In the genomic region with DNA sequence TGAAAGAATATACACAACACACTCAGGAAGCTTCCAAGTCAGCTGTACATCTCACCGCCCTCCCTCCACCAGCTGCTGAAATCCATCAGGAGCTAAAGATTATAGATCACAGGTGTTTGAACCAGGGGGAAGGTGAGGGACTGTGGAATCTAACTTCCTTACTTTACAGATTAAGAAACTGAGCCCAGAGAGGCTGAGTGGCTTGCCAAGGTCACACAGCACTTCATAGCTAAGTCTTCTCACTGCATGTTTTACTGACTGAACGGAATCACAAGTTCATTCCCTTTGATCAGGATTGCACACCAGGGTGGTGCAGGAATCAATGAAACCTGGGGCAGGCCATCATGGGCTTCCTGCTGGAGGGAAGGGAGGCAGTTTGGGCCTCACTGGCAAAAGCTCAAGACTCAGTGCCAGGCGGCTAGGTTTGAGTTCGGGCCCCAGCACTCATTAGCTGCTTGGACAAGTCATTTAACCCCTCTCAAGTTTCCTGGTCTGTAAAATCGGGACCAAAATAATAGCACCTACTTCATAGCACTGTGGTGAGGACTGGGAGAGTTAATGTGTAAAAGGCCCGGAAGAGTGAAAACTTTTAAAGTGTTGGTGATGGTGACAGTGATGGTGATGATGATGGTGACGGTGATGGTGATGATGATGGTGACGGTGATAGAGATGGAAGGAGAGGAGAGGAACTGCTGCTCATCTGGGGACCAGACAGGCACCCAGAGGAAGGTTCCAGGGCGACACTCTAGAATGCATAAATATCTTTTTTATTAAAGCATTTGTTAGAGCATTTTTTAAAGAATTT, we compare ENCODE assay signal across 23 cellular contexts. TPM values are rescaled to one million over a fixed set of nuclear protein-coding genes. Genes with fewer than 3 reads are reported as not detected.
DNase-seq lines count a peak whose midpoint lies in the region; ATAC-seq, FAIRE-seq and TF ChIP-seq lines count a peak whose summit lies in the region.
"Had no signal": no experiment of that assay in that cellular context is flagged by ENCODE, and none has a peak within 500 bp of the region (broad histone marks: within the 10 kb centered on the region; RNA-seq: fewer than 3 reads in every experiment).

No MANE protein-coding gene starts in this region.

- no peaks in the 10 kb centered on the region for H3K27me3 ChIP-seq in CD8-positive, alpha-beta memory T cell (ENCODE audit: insufficient read depth, low read length, poor library complexity, severe bottlenecking)
- H3K27me3 ChIP-seq in HepG2 (ENCODE audit: control insufficient read depth in 1 of 2, insufficient read depth in 2 of 2, low read length in 2 of 2) (peaks cover 4 to 78% of the 10 kb centered on the region in 2 experiments; a peak in 4 of 5 replicates), prostate gland (replicated peaks; ENCODE audit: insufficient read depth) (no peaks in the 10 kb centered on the region)

- no TSS peak for BruUV-seq in HepG2 (replicated peaks; lab: Mats Ljungman, UMichigan)

- no peaks in the 10 kb centered on the region for H4K20me1 ChIP-seq in HepG2 (ENCODE audit: insufficient read depth, low read length)

- no peaks in the 10 kb centered on the region for H3K79me2 ChIP-seq in HepG2 (ENCODE audit: insufficient read depth, low read length)

- H3K9me3 Mint-ChIP-seq in activated CD4-positive, alpha-beta T cell treated with anti-CD3 and anti-CD28 coated beads, Interleukin-2, amount 10 ng/mL, durations not matched to agents 24 days and 14 days = no peaks in the 10 kb centered on the region
- no peaks in the 10 kb centered on the region for H3K9me3 Mint-ChIP-seq in CD8-positive, alpha-beta memory T cell
- H3K9me3 Mint-ChIP-seq in activated T-helper 1 cell treated with anti-CD3 and anti-CD28 coated beads, Interleukin-12 subunit alpha, Interleukin-12 subunit beta, Interleukin-2, Interleukin-4 antibody, amounts not matched to agents 30 ng/mL and 10 ng/mL and 1 ng/mL, durations not matched to agents 14 hours and 24 hours and 36 hours = no peaks in the 10 kb centered on the region
- H3K9me3 Mint-ChIP-seq: activated B cell treated with CpG ODN at 0.5 μM for 24 hours, brain had no signal

- no peak overlapping the region for H3K4me3 ChIP-seq in CD8-positive, alpha-beta memory T cell (ENCODE audit: low read length)
- H3K4me3 ChIP-seq in HepG2 (replicated peaks in 1 of 3; ENCODE audit: insufficient read depth in 1 of 3, low read depth in 2 of 3, low read length in 3 of 3) (no peak overlapping the region), prostate gland (no peak overlapping the region)
- H3K4me3 ChIP-seq: smooth muscle cell had no signal

- ATAC-seq in HepG2 = no peak

- TF ChIP-seq EP300 in HepG2 (IDR thresholded peaks at IDR 0.05; ENCODE audit: low read depth in 2 of 2, low read length in 2 of 2) = no peak
- no peak for TF ChIP-seq EP300 in HepG2 (CRISPR knock-in tag; IDR thresholded peaks at IDR 0.05; ENCODE audit: borderline replicate concordance)

- CTCF ChIA-PET in CD8-positive, alpha-beta memory T cell (lab: Charles Lee) = interaction anchor here (0.7 kb wide), 1 partner anchor 19 kb away, joined by 3 read pairs; no protein-coding TSS in a partner anchor
- CTCF ChIA-PET in HepG2 (lab: Yijun Ruan, JAX; ENCODE audit: low intra/inter-chr PET ratio, low total read pairs) = no interaction called here

- peaks cover 98% of the 10 kb centered on the region for H3K4me1 ChIP-seq in CD8-positive, alpha-beta memory T cell (ENCODE audit: insufficient read depth, low read length)
- H3K4me1 ChIP-seq in HepG2 (ENCODE audit: insufficient read depth, low read length) (no peaks in the 10 kb centered on the region), prostate gland (replicated peaks) (no peaks in the 10 kb centered on the region)

- no peak overlapping the region for H3K4me2 ChIP-seq in HepG2 (ENCODE audit: low read depth, low read length)
- H3K4me2 ChIP-seq: smooth muscle cell had no signal

- no peak for TF ChIP-seq RAD21 in HepG2 (CRISPR knock-in tag; IDR thresholded peaks at IDR 0.05)

- peak overlapping the region; percentile 90 for H3K27ac Mint-ChIP-seq in activated CD4-positive, alpha-beta T cell treated with anti-CD3 and anti-CD28 coated beads, Interleukin-2, amount 10 ng/mL, durations not matched to agents 24 days and 14 days
- H3K27ac Mint-ChIP-seq in CD8-positive, alpha-beta memory T cell = peak overlapping the region in 7 of 8 donors; percentile 73 to 97 (median 92)
- H3K27ac Mint-ChIP-seq in activated T-helper 1 cell treated with anti-CD3 and anti-CD28 coated beads, Interleukin-12 subunit alpha, Interleukin-12 subunit beta, Interleukin-2, Interleukin-4 antibody, amounts not matched to agents 30 ng/mL and 10 ng/mL and 1 ng/mL, durations not matched to agents 14 hours and 24 hours and 36 hours = peak overlapping the region; percentile 89
- H3K27ac Mint-ChIP-seq: activated B cell treated with CpG ODN at 0.5 μM for 24 hours, B cell had no signal

- H3K27me3 Mint-ChIP-seq in activated CD4-positive, alpha-beta T cell treated with anti-CD3 and anti-CD28 coated beads, Interleukin-2, amount 10 ng/mL, durations not matched to agents 24 days and 14 days = no peaks in the 10 kb centered on the region
- H3K27me3 Mint-ChIP-seq in CD8-positive, alpha-beta memory T cell = no peaks in the 10 kb centered on the region
- no peaks in the 10 kb centered on the region for H3K27me3 Mint-ChIP-seq in activated T-helper 1 cell treated with anti-CD3 and anti-CD28 coated beads, Interleukin-12 subunit alpha, Interleukin-12 subunit beta, Interleukin-2, Interleukin-4 antibody, amounts not matched to agents 30 ng/mL and 10 ng/mL and 1 ng/mL, durations not matched to agents 14 hours and 24 hours and 36 hours (ENCODE audit: insufficient read depth)
- H3K27me3 Mint-ChIP-seq: activated B cell treated with CpG ODN at 0.5 μM for 24 hours, B cell had no signal

- no peak overlapping the region for H3K9ac ChIP-seq in HepG2 (ENCODE audit: insufficient read depth, low read depth, low read length)

- DNase-seq in activated CD4-positive, alpha-beta T cell treated with anti-CD3 and anti-CD28 coated beads, Interleukin-2, amount 10 ng/mL, durations not matched to agents 24 days and 14 days = no peak
- DNase-seq in activated CD4-positive, alpha-beta T cell treated with anti-CD3 and anti-CD28 coated beads for 48 hours = no peak
- DNase-seq in CD8-positive, alpha-beta memory T cell = peak in 4 of 5 donors; percentile 16 to 66 (median 46)
- no peak for DNase-seq in activated T-helper 1 cell treated with anti-CD3 and anti-CD28 coated beads, Interleukin-12 subunit alpha, Interleukin-12 subunit beta, Interleukin-2, Interleukin-4 antibody, amounts not matched to agents 30 ng/mL and 10 ng/mL and 1 ng/mL, durations not matched to agents 14 hours and 24 hours and 36 hours (ENCODE audit: low spot score)
- DNase-seq in HepG2 (ENCODE audit: low spot score) (no peak), dedifferentiated amniotic fluid mesenchymal stem cell (ENCODE audit: extremely low spot score) (no peak), prostate gland (ENCODE audit: low spot score) (no peak)
- DNase-seq in stimulated activated CD4-positive, alpha-beta T cell treated with anti-CD3 and anti-CD28 coated beads, Interleukin-4, amount 100 ng/mL, for 1 hour = no peak
- DNase-seq: activated B cell treated with CpG ODN at 0.5 μM for 24 hours, KG1, mammary epithelial cell, MV-4-11, NCI-H1694, NCI-H2171 treated with DMSO at 0.1 percent for 48 hours, NCI-H524 treated with DMSO at 0.1 percent for 48 hours, trophoblast cell had no signal

- FAIRE-seq in HepG2 (lab: Jason Lieb, UNC) = no peak
- FAIRE-seq: colon had no signal

- in situ Hi-C loops in HepG2 (cut with HindIII; ENCODE audit: extremely low pct_ligation_motif_present, low pct_unique_long_range_greater_than_20kb) = no loop called here

- peaks cover 29% of the 10 kb centered on the region for H3K36me3 ChIP-seq in CD8-positive, alpha-beta memory T cell (ENCODE audit: insufficient read depth, low read length)
- H3K36me3 ChIP-seq in HepG2 (replicated peaks in 1 of 2; ENCODE audit: control insufficient read depth in 1 of 2, insufficient read depth in 2 of 2, low read length in 2 of 2) (no peaks in the 10 kb centered on the region), prostate gland (no peaks in the 10 kb centered on the region)

- H2AFZ ChIP-seq in HepG2 (ENCODE audit: low read length) = no peak overlapping the region

- H3K4me1 Mint-ChIP-seq in activated CD4-positive, alpha-beta T cell treated with anti-CD3 and anti-CD28 coated beads, Interleukin-2, amount 10 ng/mL, durations not matched to agents 24 days and 14 days = peaks cover 94% of the 10 kb centered on the region
- H3K4me1 Mint-ChIP-seq in CD8-positive, alpha-beta memory T cell = peaks cover 76 to 99% (median 98%) of the 10 kb centered on the region in 3 donors
- H3K4me1 Mint-ChIP-seq in activated T-helper 1 cell treated with anti-CD3 and anti-CD28 coated beads, Interleukin-12 subunit alpha, Interleukin-12 subunit beta, Interleukin-2, Interleukin-4 antibody, amounts not matched to agents 30 ng/mL and 10 ng/mL and 1 ng/mL, durations not matched to agents 14 hours and 24 hours and 36 hours (ENCODE audit: low read depth) = peaks cover 97% of the 10 kb centered on the region

- TF ChIP-seq CTCF in HepG2 (CRISPR knock-in tag; IDR thresholded peaks at IDR 0.05) = no peak
- no peak for TF ChIP-seq CTCF in prostate gland (IDR thresholded peaks at IDR 0.05)

- H3K27ac ChIP-seq in CD8-positive, alpha-beta memory T cell (ENCODE audit: low read depth, low read length) = peak overlapping the region; percentile 52
- no peak overlapping the region for H3K27ac ChIP-seq in HepG2 (ENCODE audit: extremely low read length, insufficient read depth, low read length)
- H3K27ac ChIP-seq in prostate gland = no peak overlapping the region

- WGBS in HepG2 (ENCODE audit: low lambda C conversion rate) = 29% methylated on average over 8 of the region's 9 CpGs
- WGBS in prostate gland = 87% methylated on average over 9 of the region's 9 CpGs

- no peak for TF ChIP-seq POLR2A in HepG2 (IDR thresholded peaks at IDR 0.05; ENCODE audit: insufficient read depth in 1 of 2, low read depth in 2 of 2, low read length in 2 of 2)
- TF ChIP-seq POLR2A in prostate gland (IDR thresholded peaks at IDR 0.05) = no peak

- H3K4me3 Mint-ChIP-seq in activated CD4-positive, alpha-beta T cell treated with anti-CD3 and anti-CD28 coated beads, Interleukin-2, amount 10 ng/mL, durations not matched to agents 24 days and 14 days = no peak overlapping the region
- peak overlapping the region in 6 of 7 donors; percentile 4 to 71 (median 40) for H3K4me3 Mint-ChIP-seq in CD8-positive, alpha-beta memory T cell
- peak overlapping the region; percentile 27 for H3K4me3 Mint-ChIP-seq in activated T-helper 1 cell treated with anti-CD3 and anti-CD28 coated beads, Interleukin-12 subunit alpha, Interleukin-12 subunit beta, Interleukin-2, Interleukin-4 antibody, amounts not matched to agents 30 ng/mL and 10 ng/mL and 1 ng/mL, durations not matched to agents 14 hours and 24 hours and 36 hours
- H3K4me3 Mint-ChIP-seq: activated B cell treated with CpG ODN at 0.5 μM for 24 hours, B cell, brain had no signal

- H3K36me3 Mint-ChIP-seq in activated CD4-positive, alpha-beta T cell treated with anti-CD3 and anti-CD28 coated beads, Interleukin-2, amount 10 ng/mL, durations not matched to agents 24 days and 14 days (ENCODE audit: low read depth) = peaks cover 92% of the 10 kb centered on the region
- peaks cover 6 to 86% (median 19%) of the 10 kb centered on the region in 3 donors for H3K36me3 Mint-ChIP-seq in CD8-positive, alpha-beta memory T cell
- peaks cover 74% of the 10 kb centered on the region for H3K36me3 Mint-ChIP-seq in activated T-helper 1 cell treated with anti-CD3 and anti-CD28 coated beads, Interleukin-12 subunit alpha, Interleukin-12 subunit beta, Interleukin-2, Interleukin-4 antibody, amounts not matched to agents 30 ng/mL and 10 ng/mL and 1 ng/mL, durations not matched to agents 14 hours and 24 hours and 36 hours (ENCODE audit: low read depth)
- H3K36me3 Mint-ChIP-seq: brain had no signal

- POLR2A ChIA-PET in CD8-positive, alpha-beta memory T cell (lab: Charles Lee) = interaction anchor here (2.3 kb wide), 1 partner anchor 8 kb away, joined by 8 read pairs; a partner anchor contains a TSS
- POLR2A ChIA-PET in HepG2 (lab: Yijun Ruan, JAX) = no interaction called here

- intact Hi-C loops in activated CD4-positive, alpha-beta T cell treated with anti-CD3 and anti-CD28 coated beads, Interleukin-2, amount 10 ng/mL, durations not matched to agents 24 days and 14 days (cut with micrococcal nuclease) = loop anchor here (1.0 to 5.0 kb wide), 3 partner anchors 7 to 193 kb away; no protein-coding TSS in a partner anchor
- intact Hi-C loops in activated T-helper 1 cell treated with anti-CD3 and anti-CD28 coated beads, Interleukin-12 subunit alpha, Interleukin-12 subunit beta, Interleukin-2, Interleukin-4 antibody, amounts not matched to agents 30 ng/mL and 10 ng/mL and 1 ng/mL, durations not matched to agents 14 hours and 24 hours and 36 hours (cut with micrococcal nuclease) = loop anchor here (1.0 to 2.0 kb wide), 2 partner anchors 8 to 28 kb away; a partner anchor contains a TSS
- intact Hi-C loops in HepG2 (cut with micrococcal nuclease; ENCODE audit: unreplicated experiment) = no loop called here
- intact Hi-C loops in prostate gland (cut with DNase I) = no loop called here

- H3K9me3 ChIP-seq in CD8-positive, alpha-beta memory T cell (ENCODE audit: low read length) = no peaks in the 10 kb centered on the region
- H3K9me3 ChIP-seq in HepG2 (ENCODE audit: low read length) (no peaks in the 10 kb centered on the region), prostate gland (no peaks in the 10 kb centered on the region)

RNA-seq across cellular contexts. Expression of a gene that starts 8.2 kb away (rescaled TPM):
- 368 and 385 TPM in 2 replicates for total RNA-seq in activated CD4-positive, alpha-beta T cell treated with anti-CD3 and anti-CD28 coated beads, Interleukin-2, amount 10 ng/mL, durations not matched to agents 24 days and 14 days
- 100 to 1,000 TPM; 169 to 175 TPM for total RNA-seq in CD8-positive, alpha-beta memory T cell
- polyA plus RNA-seq in CD8-positive, alpha-beta memory T cell = 156 TPM
- 336 and 339 TPM in 2 replicates for total RNA-seq in activated T-helper 1 cell treated with anti-CD3 and anti-CD28 coated beads, Interleukin-12 subunit alpha, Interleukin-12 subunit beta, Interleukin-2, Interleukin-4 antibody, amounts not matched to agents 30 ng/mL and 10 ng/mL and 1 ng/mL, durations not matched to agents 14 hours and 24 hours and 36 hours
- total RNA-seq in HepG2 (2016; rRNA removed; fragmentation: Illumina TruSeq; extraction: Trizol) = not detected in 2 replicates
- not detected in 2 replicates for total RNA-seq in HepG2 (2016; cell fraction: cytosol; rRNA removed; fragmentation: Illumina TruSeq; extraction: Trizol; ENCODE audit: low read depth)
- not detected in 2 replicates for total RNA-seq in HepG2 (2016; cell fraction: insoluble cytoplasmic fraction; rRNA removed; fragmentation: Illumina TruSeq; extraction: Trizol)
- not detected in 2 replicates for total RNA-seq in HepG2 (2016; cell fraction: membrane; rRNA removed; fragmentation: Illumina TruSeq; extraction: Trizol)
- not detected in 2 replicates for total RNA-seq in HepG2 (2016; cell fraction: nucleus; rRNA removed; fragmentation: Illumina TruSeq; extraction: Trizol)
- polyA plus RNA-seq in HepG2 (2011; rRNA removed) = not detected in 2 replicates
- polyA plus RNA-seq in HepG2 (2011; cell fraction: cytosol; rRNA removed) = not detected in 2 replicates
- polyA plus RNA-seq in HepG2 (2011; cell fraction: nucleus; rRNA removed) = not detected in 2 replicates
- polyA plus RNA-seq in HepG2 (2012) = not detected in 2 replicates
- polyA plus RNA-seq in HepG2 (2016; cell fraction: cytosol; fragmentation: Illumina TruSeq; extraction: Trizol; ENCODE audit: low read depth) = not detected in 2 replicates
- polyA plus RNA-seq in HepG2 (2016; cell fraction: insoluble cytoplasmic fraction; fragmentation: Illumina TruSeq; extraction: Trizol; ENCODE audit: low read depth) = not detected in 2 replicates
- not detected in 2 replicates for polyA plus RNA-seq in HepG2 (2016; cell fraction: membrane; fragmentation: Illumina TruSeq; extraction: Trizol; ENCODE audit: low read depth)
- polyA plus RNA-seq in HepG2 (2016; cell fraction: nucleus; fragmentation: Illumina TruSeq; extraction: Trizol; ENCODE audit: insufficient read depth, low read depth) = not detected in 2 replicates
- not detected in 2 replicates for polyA minus RNA-seq in HepG2 (2011; rRNA and poly(A)+ RNA removed; ENCODE audit: low replicate concordance)
- not detected in 2 replicates for polyA minus RNA-seq in HepG2 (2011; cell fraction: cytosol; rRNA and poly(A)+ RNA removed)
- not detected in 2 replicates for polyA minus RNA-seq in HepG2 (2011; cell fraction: nucleus; rRNA and poly(A)+ RNA removed)
- under 1 TPM; 0.18 to 0.91 TPM for total RNA-seq in prostate gland
- total RNA-seq: A172, Daoy, mammary epithelial cell, RPMI7951, smooth muscle cell had no signal
- polyA plus RNA-seq: mammary epithelial cell had no signal

RNA-seq across cellular contexts. Expression of a gene that starts 50.8 kb away (rescaled TPM):
- total RNA-seq in activated CD4-positive, alpha-beta T cell treated with anti-CD3 and anti-CD28 coated beads, Interleukin-2, amount 10 ng/mL, durations not matched to agents 24 days and 14 days = 13.3 and 13.7 TPM in 2 replicates
- total RNA-seq in CD8-positive, alpha-beta memory T cell = 10 to 100 TPM in 1 of 2 experiments, 1 to 10 TPM in 1; 8.4 to 10.3 TPM
- polyA plus RNA-seq in CD8-positive, alpha-beta memory T cell = 1.3 TPM
- total RNA-seq in activated T-helper 1 cell treated with anti-CD3 and anti-CD28 coated beads, Interleukin-12 subunit alpha, Interleukin-12 subunit beta, Interleukin-2, Interleukin-4 antibody, amounts not matched to agents 30 ng/mL and 10 ng/mL and 1 ng/mL, durations not matched to agents 14 hours and 24 hours and 36 hours = 11.5 and 11.6 TPM in 2 replicates
- total RNA-seq in HepG2 (2016; rRNA removed; fragmentation: Illumina TruSeq; extraction: Trizol) (8.0 and 8.8 TPM in 2 replicates), prostate gland (10 to 100 TPM; 32.2 to 38.8 TPM)
- total RNA-seq in HepG2 (2016; cell fraction: cytosol; rRNA removed; fragmentation: Illumina TruSeq; extraction: Trizol; ENCODE audit: low read depth) = 5.5 and 8.1 TPM in 2 replicates
- 6.1 and 10.4 TPM in 2 replicates for total RNA-seq in HepG2 (2016; cell fraction: insoluble cytoplasmic fraction; rRNA removed; fragmentation: Illumina TruSeq; extraction: Trizol)
- total RNA-seq in HepG2 (2016; cell fraction: membrane; rRNA removed; fragmentation: Illumina TruSeq; extraction: Trizol) = 9.9 and 11.8 TPM in 2 replicates
- 6.8 and 8.7 TPM in 2 replicates for total RNA-seq in HepG2 (2016; cell fraction: nucleus; rRNA removed; fragmentation: Illumina TruSeq; extraction: Trizol)
- 7.5 and 8.8 TPM in 2 replicates for polyA plus RNA-seq in HepG2 (2011; rRNA removed)
- 7.1 and 8.8 TPM in 2 replicates for polyA plus RNA-seq in HepG2 (2011; cell fraction: cytosol; rRNA removed)
- 17.8 and 18.7 TPM in 2 replicates for polyA plus RNA-seq in HepG2 (2011; cell fraction: nucleus; rRNA removed)
- 9.1 and 10.1 TPM in 2 replicates for polyA plus RNA-seq in HepG2 (2012)
- polyA plus RNA-seq in HepG2 (2016; cell fraction: cytosol; fragmentation: Illumina TruSeq; extraction: Trizol; ENCODE audit: low read depth) = 3.4 and 4.2 TPM in 2 replicates
- 8.1 and 12.2 TPM in 2 replicates for polyA plus RNA-seq in HepG2 (2016; cell fraction: insoluble cytoplasmic fraction; fragmentation: Illumina TruSeq; extraction: Trizol; ENCODE audit: low read depth)
- 8.7 and 10.6 TPM in 2 replicates for polyA plus RNA-seq in HepG2 (2016; cell fraction: membrane; fragmentation: Illumina TruSeq; extraction: Trizol; ENCODE audit: low read depth)
- polyA plus RNA-seq in HepG2 (2016; cell fraction: nucleus; fragmentation: Illumina TruSeq; extraction: Trizol; ENCODE audit: insufficient read depth, low read depth) = 14.6 and 15.9 TPM in 2 replicates
- polyA minus RNA-seq in HepG2 (2011; rRNA and poly(A)+ RNA removed; ENCODE audit: low replicate concordance) = 9.3 and 11.0 TPM in 2 replicates
- 2.6 and 4.1 TPM in 2 replicates for polyA minus RNA-seq in HepG2 (2011; cell fraction: cytosol; rRNA and poly(A)+ RNA removed)
- polyA minus RNA-seq in HepG2 (2011; cell fraction: nucleus; rRNA and poly(A)+ RNA removed) = 7.6 and 10.3 TPM in 2 replicates

Comparison
In these comparisons a context has a peak if more than half of its experiments do, and no peak if none do; other contexts are left out.
1. DNase-seq: peak in CD8-positive, alpha-beta memory T cell (4 of 5); none in activated CD4-positive, alpha-beta T cell treated with anti-CD3 and anti-CD28 coated beads, Interleukin-2, amount 10 ng/mL, durations not matched to agents 24 days and 14 days (single experiment), activated CD4-positive, alpha-beta T cell treated with anti-CD3 and anti-CD28 coated beads for 48 hours (single experiment), activated T-helper 1 cell treated with anti-CD3 and anti-CD28 coated beads, Interleukin-12 subunit alpha, Interleukin-12 subunit beta, Interleukin-2, Interleukin-4 antibody, amounts not matched to agents 30 ng/mL and 10 ng/mL and 1 ng/mL, durations not matched to agents 14 hours and 24 hours and 36 hours (single experiment), HepG2 (single experiment), dedifferentiated amniotic fluid mesenchymal stem cell (single experiment), stimulated activated CD4-positive, alpha-beta T cell treated with anti-CD3 and anti-CD28 coated beads, Interleukin-4, amount 100 ng/mL, for 1 hour (single experiment) and prostate gland (single experiment).
2. RNA of a gene that starts 8.2 kb away (total RNA-seq): 368 to 385 TPM in activated CD4-positive, alpha-beta T cell treated with anti-CD3 and anti-CD28 coated beads, Interleukin-2, amount 10 ng/mL, durations not matched to agents 24 days and 14 days, 336 to 339 TPM in activated T-helper 1 cell treated with anti-CD3 and anti-CD28 coated beads, Interleukin-12 subunit alpha, Interleukin-12 subunit beta, Interleukin-2, Interleukin-4 antibody, amounts not matched to agents 30 ng/mL and 10 ng/mL and 1 ng/mL, durations not matched to agents 14 hours and 24 hours and 36 hours and 169 to 175 TPM in CD8-positive, alpha-beta memory T cell; 0.18 to 0.91 TPM in prostate gland and not detected in HepG2; every median in the first group is over 10 times any median in the second.
3. intact Hi-C loops: an anchor here in activated CD4-positive, alpha-beta T cell treated with anti-CD3 and anti-CD28 coated beads, Interleukin-2, amount 10 ng/mL, durations not matched to agents 24 days and 14 days (1.0 to 5.0 kb wide) and activated T-helper 1 cell treated with anti-CD3 and anti-CD28 coated beads, Interleukin-12 subunit alpha, Interleukin-12 subunit beta, Interleukin-2, Interleukin-4 antibody, amounts not matched to agents 30 ng/mL and 10 ng/mL and 1 ng/mL, durations not matched to agents 14 hours and 24 hours and 36 hours (1.0 to 2.0 kb wide); none called in HepG2 and prostate gland.
4. Peak in every context shown above with its lines, with median percentiles within 50 percentile points of each other: H3K27ac Mint-ChIP-seq.